18 cellular contexts compared by ENCODE assay signal in the genomic region with DNA sequence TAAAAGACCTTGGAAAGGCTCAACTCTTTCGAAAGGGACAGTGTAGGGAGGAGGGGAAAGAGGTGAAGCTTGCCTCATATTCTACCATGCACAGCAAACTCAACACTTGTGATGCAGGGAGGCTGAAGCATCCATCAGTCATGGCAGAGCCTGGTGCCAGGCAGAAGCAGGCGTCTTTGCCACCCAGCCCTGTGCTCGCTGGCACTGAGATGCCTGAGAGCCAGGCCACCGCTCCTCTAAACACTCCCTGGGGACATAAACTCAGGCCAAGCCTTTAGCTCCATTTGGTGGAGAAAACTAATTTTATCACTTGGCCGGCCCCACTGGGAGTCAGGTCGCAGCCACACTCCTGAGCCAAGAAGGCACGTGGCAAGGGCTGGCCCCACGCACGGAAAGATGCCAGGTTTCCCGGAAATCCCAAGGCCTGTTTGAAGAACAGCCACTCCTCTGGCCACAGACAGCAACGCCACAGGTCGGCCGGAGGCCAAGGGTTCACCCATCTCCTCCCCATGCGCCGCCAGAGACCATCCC. TPM values are rescaled to one million over a fixed set of nuclear protein-coding genes. Genes with fewer than 3 reads are reported as not detected.
DNase-seq lines count a peak whose midpoint lies in the region; ATAC-seq and TF ChIP-seq lines count a peak whose summit lies in the region.
"Had no signal": no experiment of that assay in that cellular context is flagged by ENCODE, and none has a peak within 500 bp of the region (broad histone marks: within the 10 kb centered on the region; RNA-seq: fewer than 3 reads in every experiment).

No MANE protein-coding gene starts in this region.

- peaks cover 2% of the 10 kb centered on the region for H3K4me1 Mint-ChIP-seq in activated T-cell treated with anti-CD3 and anti-CD28 coated beads, Interleukin-2, amount 50 U/mL, for 24 hours (ENCODE audit: low read depth)
- H3K4me1 Mint-ChIP-seq: CD14-positive monocyte had no signal

- no peaks in the 10 kb centered on the region for H3K36me3 ChIP-seq in psoas muscle (ENCODE audit: insufficient read depth in 1 of 2, low read depth in 1 of 2)
- H3K36me3 ChIP-seq in uterus = no peaks in the 10 kb centered on the region
- H3K36me3 ChIP-seq: neutrophil had no signal

- H3K4me1 ChIP-seq in psoas muscle (peaks cover 20% of the 10 kb centered on the region), uterus (peaks cover 5 to 18% of the 10 kb centered on the region in 2 donors)

- H3K27me3 Mint-ChIP-seq in activated T-cell treated with anti-CD3 and anti-CD28 coated beads, Interleukin-2, amount 50 U/mL, for 24 hours = no peaks in the 10 kb centered on the region

- H3K27ac ChIP-seq in psoas muscle = peak overlapping the region; percentile 23
- peak overlapping the region; percentile 70 to 81 for H3K27ac ChIP-seq in uterus
- H3K27ac ChIP-seq: neutrophil had no signal

- H3K4me3 Mint-ChIP-seq in activated T-cell treated with anti-CD3 and anti-CD28 coated beads, Interleukin-2, amount 50 U/mL, for 24 hours = no peak overlapping the region
- H3K4me3 Mint-ChIP-seq: CD14-positive monocyte, HFFc6 had no signal

- no peaks in the 10 kb centered on the region for H3K9me3 Mint-ChIP-seq in activated T-cell treated with anti-CD3 and anti-CD28 coated beads, Interleukin-2, amount 50 U/mL, for 24 hours
- H3K9me3 Mint-ChIP-seq: HFFc6 had no signal

- ATAC-seq in psoas muscle (peak; percentile 84 to 91 (median 86)), GM21825 (IDR thresholded peaks at IDR 0.05; ENCODE audit: unreplicated experiment) (no peak)
- ATAC-seq: Panc1, SK-N-SH treated with all-trans-retinoic acid at 6 μM for 48 hours had no signal

- no peak for TF ChIP-seq POLR2A in uterus (IDR thresholded peaks at IDR 0.05)

- H3K36me3 Mint-ChIP-seq in activated T-cell treated with anti-CD3 and anti-CD28 coated beads, Interleukin-2, amount 50 U/mL, for 24 hours (ENCODE audit: low read depth) = peaks cover 8% of the 10 kb centered on the region

- TF ChIP-seq CTCF in psoas muscle (IDR thresholded peaks at IDR 0.05) (no peak), uterus (IDR thresholded peaks at IDR 0.05) (no peak)

- H3K27me3 ChIP-seq in psoas muscle (ENCODE audit: insufficient read depth in 3 of 3, low read length in 2 of 3) (no peaks in the 10 kb centered on the region), uterus (no peaks in the 10 kb centered on the region)
- H3K27me3 ChIP-seq: neutrophil had no signal

- 24 to 39% (median 34%) methylated on average over 15 of the region's 15 CpGs for WGBS in psoas muscle, 3 donors

- DNase-seq in activated T-cell treated with anti-CD3 and anti-CD28 coated beads, Interleukin-2, amount 50 U/mL, for 24 hours = peak; percentile 16
- no peak for DNase-seq in activated T-cell treated with anti-CD3 and anti-CD28 coated beads for 4 hours
- peak; percentile 49 for DNase-seq in islet precursor cell
- peak; percentile 61 to 83 for DNase-seq in psoas muscle
- DNase-seq in uterus = peak; percentile 61 to 83
- no peak for DNase-seq in activated naive CD4-positive, alpha-beta T cell (lab: John Stamatoyannopoulos, UW)
- no peak for DNase-seq in activated CD4-positive, alpha-beta T cell treated with anti-CD3 and anti-CD28 coated beads for 1 hour
- DNase-seq: HFFc6; midbrain; NCI-H774; stimulated activated CD4-positive, alpha-beta T cell treated with anti-CD3 and anti-CD28 coated beads, Interleukin-4, amount 100 ng/mL, for 4 hours; trophoblast cell had no signal

- H3K9me3 ChIP-seq in psoas muscle = no peaks in the 10 kb centered on the region
- no peaks in the 10 kb centered on the region for H3K9me3 ChIP-seq in uterus
- H3K9me3 ChIP-seq: neutrophil had no signal

- no peak overlapping the region for H3K27ac Mint-ChIP-seq in activated T-cell treated with anti-CD3 and anti-CD28 coated beads, Interleukin-2, amount 50 U/mL, for 24 hours
- H3K27ac Mint-ChIP-seq: CD14-positive monocyte, HFFc6 had no signal

- H3K4me3 ChIP-seq in psoas muscle (no peak overlapping the region), uterus (no peak overlapping the region)
- H3K4me3 ChIP-seq: skin epidermis had no signal

- intact Hi-C loops in psoas muscle (cut with DNase I) (no loop called here), uterus (cut with DNase I; ENCODE audit: low total_unique reads) (no loop called here)

RNA-seq across cellular contexts. Expression of a gene that starts 30.7 kb away (rescaled TPM):
- total RNA-seq in psoas muscle = 1 to 10 TPM; 1.8 to 3.5 (median 2.3) TPM
- polyA plus RNA-seq in psoas muscle = 1 to 10 TPM in 2 of 3 donors, under 1 TPM in 1; 0.86 to 2.1 (median 1.5) TPM
- total RNA-seq in uterus = 10 to 100 TPM; 10.6 to 52.5 (median 23.8) TPM

Comparison
In these comparisons a context has a peak if more than half of its experiments do, and no peak if none do; other contexts are left out.
1. DNase-seq: peak in activated T-cell treated with anti-CD3 and anti-CD28 coated beads, Interleukin-2, amount 50 U/mL, for 24 hours (single experiment), islet precursor cell (single experiment), psoas muscle (2 of 2) and uterus (2 of 2); none in activated T-cell treated with anti-CD3 and anti-CD28 coated beads for 4 hours (single experiment), activated naive CD4-positive, alpha-beta T cell (0 of 4) and activated CD4-positive, alpha-beta T cell treated with anti-CD3 and anti-CD28 coated beads for 1 hour (single experiment).